ENCODE assay signal across 7 cellular contexts in genomic region chr7:55740053-55740452, GRCh38.
A peak's percentile ranks its signal among the peaks of the same experiment; 100 is the strongest.
DNase-seq lines count a peak whose midpoint lies in the region; ATAC-seq, FAIRE-seq and TF ChIP-seq lines count a peak whose summit lies in the region.
"Not testable (repeated sequence)": the region's sequence is repeated elsewhere in the genome, so short reads cannot be mapped to it uniquely, and the experiment has no call there.

No MANE protein-coding gene starts in this region.

- H2AFZ ChIP-seq in GM23338; OCI-LY7 (ENCODE audit: low read length); H1 (ENCODE audit: low read length); neural progenitor cell (replicated peaks): not testable (repeated sequence)

- H3K79me2 ChIP-seq in GM23338 (replicated peaks; ENCODE audit: insufficient read depth); OCI-LY7 (ENCODE audit: insufficient read depth, low read depth, low read length); H1 (ENCODE audit: control insufficient read depth in 1 of 2, insufficient read depth in 2 of 2, low read length in 2 of 2); neural progenitor cell (ENCODE audit: low read depth): not testable (repeated sequence)

- WGBS in H1 (ENCODE audit: extremely low coverage in 1 of 2, insufficient coverage in 1 of 2, insufficient read length in 1 of 2, insufficient replicate concordance in 2 of 2, low coverage in 1 of 2, low lambda C conversion rate in 2 of 2, missing lambda C conversion rate in 1 of 2), 2 experiments = 63% methylated on average over 5 of the region's 8 CpGs; no CpG with 5 or more reads in 1 of the 2 experiments

- not testable (repeated sequence) for DNase-seq in GM23338 (ENCODE audit: low spot score); OCI-LY7 (ENCODE audit: low spot score); Panc1 (ENCODE audit: low read depth, low spot score); H1 (ENCODE audit: low read depth in 1 of 2, low spot score in 2 of 2); foreskin keratinocyte; neural progenitor cell (ENCODE audit: low spot score)

- not testable (repeated sequence) for H3K36me3 Mint-ChIP-seq in GM23338 (ENCODE audit: low read depth); neural progenitor cell

- POLR2A ChIA-PET in OCI-LY7 (lab: Charles Lee); Panc1 (lab: Charles Lee); H1 (lab: Charles Lee; ENCODE audit: partially characterized antibody): not testable (repeated sequence)

- H3K9me2 ChIP-seq in GM23338 (ENCODE audit: insufficient read depth); OCI-LY7 (ENCODE audit: insufficient read depth, low read length): not testable (repeated sequence)

- H2AK5ac ChIP-seq in H1 (ENCODE audit: low read depth, low read length) = not testable (repeated sequence)

- not testable (repeated sequence) for FAIRE-seq in H1 (lab: Jason Lieb, UNC)

- H2BK15ac ChIP-seq in H1 (ENCODE audit: low read length) = not testable (repeated sequence)

- TF ChIP-seq RAD21 in H1 (IDR thresholded peaks at IDR 0.05 in 1 of 2, conservative IDR thresholded peaks at IDR 0.05 in 1 of 2; ENCODE audit: low read depth in 2 of 2, low read length in 2 of 2) = peak; percentile 17 to 28; a peak in 3 of 4 replicates

- H3K27me3 Mint-ChIP-seq in GM23338 (ENCODE audit: insufficient read depth, low read depth, poor library complexity); neural progenitor cell (ENCODE audit: insufficient read depth, low read depth): not testable (repeated sequence)

- H3K4me1 Mint-ChIP-seq in GM23338, neural progenitor cell: not testable (repeated sequence)

- not testable (repeated sequence) for H4K20me1 ChIP-seq in GM23338 (replicated peaks; ENCODE audit: insufficient read depth); OCI-LY7 (ENCODE audit: insufficient read depth, low read length); H1 (replicated peaks in 1 of 2; ENCODE audit: control insufficient read depth in 1 of 2, insufficient read depth in 2 of 2, low read length in 2 of 2); neural progenitor cell (ENCODE audit: low read depth)

- H3K9ac ChIP-seq in H1 (replicated peaks in 1 of 4; ENCODE audit: extremely low read depth in 1 of 4, low read depth in 3 of 4, low read length in 3 of 4); neural progenitor cell: not testable (repeated sequence)

- H3K4me1 ChIP-seq in GM23338 (ENCODE audit: insufficient read depth); OCI-LY7 (ENCODE audit: insufficient read depth, low read length, poor library complexity, severe bottlenecking); Panc1 (ENCODE audit: control insufficient read depth, insufficient read depth, low read length); H1 (replicated peaks in 1 of 4; ENCODE audit: control insufficient read depth in 3 of 4, insufficient read depth in 4 of 4, low read length in 3 of 4); foreskin keratinocyte; neural progenitor cell: not testable (repeated sequence)

- H3K4me2 ChIP-seq in GM23338; OCI-LY7 (ENCODE audit: low read length); H1 (ENCODE audit: insufficient read depth in 1 of 2, low read depth in 2 of 2, low read length in 2 of 2); neural progenitor cell: not testable (repeated sequence)

- not testable (repeated sequence) for H3K4me3 Mint-ChIP-seq in GM23338, neural progenitor cell

- not testable (repeated sequence) for H3K4ac ChIP-seq in H1 (replicated peaks; ENCODE audit: insufficient read length, low read depth, low read length)

- not testable (repeated sequence) for H3K27ac Mint-ChIP-seq in GM23338, neural progenitor cell

- not testable (repeated sequence) for H2BK5ac ChIP-seq in H1 (ENCODE audit: low read depth, low read length)

- H4K91ac ChIP-seq in H1 (replicated peaks; ENCODE audit: insufficient read length, low read length) = not testable (repeated sequence)

- not testable (repeated sequence) for H3K9me3 Mint-ChIP-seq in GM23338, neural progenitor cell

- H2BK12ac ChIP-seq in H1 (ENCODE audit: low read depth, low read length) = not testable (repeated sequence)

- in situ Hi-C loops in Panc1 (cut with HindIII; ENCODE audit: low pct_unique_long_range_greater_than_20kb, low sequenced_read_pairs) = not testable (repeated sequence)

- H2BK20ac ChIP-seq in H1 (ENCODE audit: low read length) = not testable (repeated sequence)

- not testable (repeated sequence) for H3K23ac ChIP-seq in H1 (ENCODE audit: insufficient read length)

- H3K9me3 ChIP-seq in OCI-LY7 (ENCODE audit: low read length); Panc1 (ENCODE audit: control insufficient read depth, insufficient read depth, low read depth, low read length); H1 (ENCODE audit: insufficient read depth in 2 of 2, low read depth in 1 of 2, low read length in 1 of 2); neural progenitor cell (ENCODE audit: low read depth): not testable (repeated sequence)

- not testable (repeated sequence) for ATAC-seq in GM23338, Panc1, foreskin keratinocyte

- H3K56ac ChIP-seq in H1 (replicated peaks; ENCODE audit: insufficient read length, low read depth, low read length) = not testable (repeated sequence)

- intact Hi-C loops in OCI-LY7 (cut with micrococcal nuclease; ENCODE audit: unreplicated experiment); Panc1 (cut with micrococcal nuclease; ENCODE audit: unreplicated experiment): not testable (repeated sequence)

- H3K23me2 ChIP-seq in H1 (ENCODE audit: low read depth, low read length) = not testable (repeated sequence)

- not testable (repeated sequence) for TF ChIP-seq POLR2A in H1 (IDR thresholded peaks at IDR 0.05; ENCODE audit: control extremely low read depth in 1 of 2, low read depth in 2 of 2, low read length in 2 of 2)

- H3K36me3 ChIP-seq in GM23338 (ENCODE audit: insufficient read depth); OCI-LY7 (ENCODE audit: insufficient read depth, low read length); Panc1 (ENCODE audit: control insufficient read depth, insufficient read depth, low read length); H1 (ENCODE audit: control insufficient read depth in 2 of 4, insufficient read depth in 4 of 4, low read length in 3 of 4); neural progenitor cell: not testable (repeated sequence)

- CTCF ChIA-PET in OCI-LY7 (lab: Charles Lee; ENCODE audit: unreplicated experiment); H1 (lab: Charles Lee; ENCODE audit: partially characterized antibody): not testable (repeated sequence)
- CTCF ChIA-PET in Panc1 (lab: Charles Lee) = interaction anchor here (0.6 kb wide), 1 partner anchor 966 kb away, joined by 3 read pairs; no protein-coding TSS in a partner anchor

- not testable (repeated sequence) for H2BK120ac ChIP-seq in H1 (replicated peaks; ENCODE audit: low read depth, low read length)

- TF ChIP-seq CTCF in 22Rv1 (IDR thresholded peaks at IDR 0.05) (0 out of 2 replicates have a peak, but pooled peaks have one; percentile 7), GM23338 (conservative IDR thresholded peaks at IDR 0.05; ENCODE audit: low read depth in 2 of 2) (peak; percentile 21 to 46), OCI-LY7 (conservative IDR thresholded peaks at IDR 0.05; ENCODE audit: low read length) (peak; percentile 28; the same call in 1 of the 2 replicates), Panc1 (IDR thresholded peaks at IDR 0.05) (peak; percentile 66), foreskin keratinocyte (conservative IDR thresholded peaks at IDR 0.05) (peak; percentile 24), neural progenitor cell (IDR thresholded peaks at IDR 0.05) (peak; percentile 4)
- TF ChIP-seq CTCF in H1 (IDR thresholded peaks at IDR 0.05; ENCODE audit: control extremely low read depth in 1 of 3, insufficient read depth in 1 of 3, low read depth in 1 of 3, low read length in 3 of 3) = not testable (repeated sequence)

- H4K5ac ChIP-seq in H1 (ENCODE audit: insufficient read length, low read depth, low read length) = not testable (repeated sequence)

- H3K18ac ChIP-seq in H1 (ENCODE audit: extremely low read depth, low read length) = not testable (repeated sequence)

- not testable (repeated sequence) for H4K8ac ChIP-seq in H1 (ENCODE audit: extremely low read depth, insufficient read depth, low read length)

- not testable (repeated sequence) for H3K27ac ChIP-seq in 22Rv1; GM23338 (ENCODE audit: low read depth); OCI-LY7 (ENCODE audit: low read depth, low read length, poor library complexity, severe bottlenecking); Panc1 (ENCODE audit: low read length); H1 (ENCODE audit: low read depth, low read length); foreskin keratinocyte; neural progenitor cell

- not testable (repeated sequence) for TF ChIP-seq EP300 in H1 (IDR thresholded peaks at IDR 0.05; ENCODE audit: borderline replicate concordance in 1 of 2, low read depth in 2 of 2, low read length in 2 of 2)

- not testable (repeated sequence) for H3K27me3 ChIP-seq in GM23338 (ENCODE audit: insufficient read depth); Panc1 (ENCODE audit: control insufficient read depth, insufficient read depth, low read length); H1 (replicated peaks in 1 of 4; ENCODE audit: control insufficient read depth in 3 of 4, extremely low read depth in 1 of 4, insufficient read depth in 3 of 4, low read length in 3 of 4); foreskin keratinocyte; neural progenitor cell

- not testable (repeated sequence) for H3F3A ChIP-seq in GM23338 (replicated peaks; ENCODE audit: low read depth); neural progenitor cell (ENCODE audit: low read depth)

- H3K14ac ChIP-seq in H1 (ENCODE audit: insufficient read length) = not testable (repeated sequence)

- not testable (repeated sequence) for BruUV-seq in OCI-LY7 (replicated peaks; lab: Mats Ljungman, UMichigan); Panc1 (replicated peaks; lab: Mats Ljungman, UMichigan)

- H3K79me1 ChIP-seq in H1 (ENCODE audit: low read depth, low read length) = not testable (repeated sequence)

- not testable (repeated sequence) for H3K4me3 ChIP-seq in GM23338; OCI-LY7 (ENCODE audit: low read depth, low read length, poor library complexity, severe bottlenecking); Panc1 (ENCODE audit: low read depth in 2 of 2, low read length in 2 of 2); H1 (ENCODE audit: extremely low read depth in 1 of 4, insufficient read depth in 2 of 4, low read depth in 3 of 4, low read length in 4 of 4); neural progenitor cell
